ENCODE assay signal across 11 cellular contexts in genomic region chr1:13930151-13930550, GRCh38.
DNase-seq lines count a peak whose midpoint lies in the region; ATAC-seq and TF ChIP-seq lines count a peak whose summit lies in the region.
"Had no signal": no experiment of that assay in that cellular context is flagged by ENCODE, and none has a peak within 500 bp of the region (broad histone marks: within the 10 kb centered on the region; RNA-seq: fewer than 3 reads in every experiment).

No MANE protein-coding gene starts in this region.

- peak; percentile 23 for DNase-seq in activated naive CD8-positive, alpha-beta T cell treated with anti-CD3 and anti-CD28 coated beads, Interleukin-2, amount 50 U/mL, for 24 hours
- no peak for DNase-seq in activated naive CD8-positive, alpha-beta T cell treated with anti-CD3 and anti-CD28 coated beads for 36 hours
- DNase-seq in SW480 (ENCODE audit: low spot score) (peak; percentile 42), glutamatergic neuron (no peak), NCI-H526 treated with DMSO at 0.1 percent for 48 hours (lab: John Stamatoyannopoulos, UW) (no peak), HK-2 (ENCODE audit: unreplicated experiment) (no peak)

- peaks cover 8% of the 10 kb centered on the region for H3K27me3 Mint-ChIP-seq in activated naive CD8-positive, alpha-beta T cell treated with anti-CD3 and anti-CD28 coated beads, Interleukin-2, amount 50 U/mL, for 24 hours
- H3K27me3 Mint-ChIP-seq in activated naive CD8-positive, alpha-beta T cell treated with anti-CD3 and anti-CD28 coated beads for 36 hours = peaks cover 12% of the 10 kb centered on the region
- H3K27me3 Mint-ChIP-seq in glutamatergic neuron (ENCODE audit: unreplicated experiment) = peaks cover 2% of the 10 kb centered on the region

- H3K4me3 Mint-ChIP-seq in activated naive CD8-positive, alpha-beta T cell treated with anti-CD3 and anti-CD28 coated beads, Interleukin-2, amount 50 U/mL, for 24 hours = no peak overlapping the region
- H3K4me3 Mint-ChIP-seq in activated naive CD8-positive, alpha-beta T cell treated with anti-CD3 and anti-CD28 coated beads for 36 hours = no peak overlapping the region
- H3K4me3 Mint-ChIP-seq in glutamatergic neuron (ENCODE audit: unreplicated experiment) = no peak overlapping the region
- H3K4me3 Mint-ChIP-seq: activated naive CD4-positive, alpha-beta T cell treated with anti-CD3 and anti-CD28 coated beads, Interleukin-2, amount 50 U/mL, for 24 hours; CD4-positive, alpha-beta memory T cell; stimulated activated memory B cell treated with anti-CD40 and anti-IgM and Interleukin-4, amounts not matched to agents 10 μg/mL and 1 μg/mL and 100 μg/mL, for 72 hours had no signal

- peak; percentile 22 for TF ChIP-seq CTCF in glutamatergic neuron (IDR thresholded peaks at IDR 0.05; ENCODE audit: partially characterized antibody, unreplicated experiment)

- H3K9me3 Mint-ChIP-seq in activated naive CD8-positive, alpha-beta T cell treated with anti-CD3 and anti-CD28 coated beads, Interleukin-2, amount 50 U/mL, for 24 hours = no peaks in the 10 kb centered on the region
- H3K9me3 Mint-ChIP-seq in activated naive CD8-positive, alpha-beta T cell treated with anti-CD3 and anti-CD28 coated beads for 36 hours = no peaks in the 10 kb centered on the region
- H3K9me3 Mint-ChIP-seq in glutamatergic neuron (ENCODE audit: unreplicated experiment) = no peaks in the 10 kb centered on the region
- H3K9me3 Mint-ChIP-seq: activated naive CD4-positive, alpha-beta T cell treated with anti-CD3 and anti-CD28 coated beads, Interleukin-2, amount 50 U/mL, for 24 hours; stimulated activated memory B cell treated with anti-CD40 and anti-IgM and Interleukin-4, amounts not matched to agents 10 μg/mL and 1 μg/mL and 100 μg/mL, for 72 hours had no signal

- H3K36me3 Mint-ChIP-seq in activated naive CD8-positive, alpha-beta T cell treated with anti-CD3 and anti-CD28 coated beads, Interleukin-2, amount 50 U/mL, for 24 hours (ENCODE audit: low read depth) = no peaks in the 10 kb centered on the region
- H3K36me3 Mint-ChIP-seq in activated naive CD8-positive, alpha-beta T cell treated with anti-CD3 and anti-CD28 coated beads for 36 hours = no peaks in the 10 kb centered on the region
- H3K36me3 Mint-ChIP-seq in glutamatergic neuron (ENCODE audit: unreplicated experiment) = no peaks in the 10 kb centered on the region
- H3K36me3 Mint-ChIP-seq: activated naive CD4-positive, alpha-beta T cell treated with anti-CD3 and anti-CD28 coated beads, Interleukin-2, amount 50 U/mL, for 24 hours; CD4-positive, alpha-beta memory T cell; stimulated activated memory B cell treated with anti-CD40 and anti-IgM and Interleukin-4, amounts not matched to agents 10 μg/mL and 1 μg/mL and 100 μg/mL, for 72 hours had no signal

- ATAC-seq in activated naive CD8-positive, alpha-beta T cell treated with anti-CD3 and anti-CD28 coated beads, Interleukin-2, amount 50 U/mL, for 24 hours = no peak
- ATAC-seq in GM21717 (IDR thresholded peaks at IDR 0.05; ENCODE audit: unreplicated experiment) = no peak
- no peak for ATAC-seq in HG02938 (IDR thresholded peaks at IDR 0.05; ENCODE audit: unreplicated experiment)
- ATAC-seq: stimulated activated memory B cell treated with anti-CD40 and anti-IgM and Interleukin-4, amounts not matched to agents 10 μg/mL and 1 μg/mL and 100 μg/mL, for 72 hours had no signal

- H3K27ac Mint-ChIP-seq in activated naive CD8-positive, alpha-beta T cell treated with anti-CD3 and anti-CD28 coated beads, Interleukin-2, amount 50 U/mL, for 24 hours = no peak overlapping the region
- no peak overlapping the region for H3K27ac Mint-ChIP-seq in activated naive CD8-positive, alpha-beta T cell treated with anti-CD3 and anti-CD28 coated beads for 36 hours
- no peak overlapping the region for H3K27ac Mint-ChIP-seq in glutamatergic neuron (ENCODE audit: unreplicated experiment)
- H3K27ac Mint-ChIP-seq: activated naive CD4-positive, alpha-beta T cell treated with anti-CD3 and anti-CD28 coated beads, Interleukin-2, amount 50 U/mL, for 24 hours; CD4-positive, alpha-beta memory T cell; stimulated activated memory B cell treated with anti-CD40 and anti-IgM and Interleukin-4, amounts not matched to agents 10 μg/mL and 1 μg/mL and 100 μg/mL, for 72 hours had no signal

- H3K4me1 Mint-ChIP-seq in activated naive CD8-positive, alpha-beta T cell treated with anti-CD3 and anti-CD28 coated beads, Interleukin-2, amount 50 U/mL, for 24 hours = no peaks in the 10 kb centered on the region
- H3K4me1 Mint-ChIP-seq in activated naive CD8-positive, alpha-beta T cell treated with anti-CD3 and anti-CD28 coated beads for 36 hours = no peaks in the 10 kb centered on the region
- H3K4me1 Mint-ChIP-seq in glutamatergic neuron (ENCODE audit: low read depth, unreplicated experiment) = no peaks in the 10 kb centered on the region
- H3K4me1 Mint-ChIP-seq: activated naive CD4-positive, alpha-beta T cell treated with anti-CD3 and anti-CD28 coated beads, Interleukin-2, amount 50 U/mL, for 24 hours; CD4-positive, alpha-beta memory T cell; stimulated activated memory B cell treated with anti-CD40 and anti-IgM and Interleukin-4, amounts not matched to agents 10 μg/mL and 1 μg/mL and 100 μg/mL, for 72 hours had no signal

Comparison
In these comparisons a context has a peak if more than half of its experiments do, and no peak if none do; other contexts are left out.
1. DNase-seq: peak in activated naive CD8-positive, alpha-beta T cell treated with anti-CD3 and anti-CD28 coated beads, Interleukin-2, amount 50 U/mL, for 24 hours (single experiment) and SW480 (single experiment); none in activated naive CD8-positive, alpha-beta T cell treated with anti-CD3 and anti-CD28 coated beads for 36 hours (single experiment), glutamatergic neuron (single experiment), NCI-H526 treated with DMSO at 0.1 percent for 48 hours (single experiment) and HK-2 (single experiment).